8 cellular contexts compared by ENCODE assay signal in the genomic region with DNA sequence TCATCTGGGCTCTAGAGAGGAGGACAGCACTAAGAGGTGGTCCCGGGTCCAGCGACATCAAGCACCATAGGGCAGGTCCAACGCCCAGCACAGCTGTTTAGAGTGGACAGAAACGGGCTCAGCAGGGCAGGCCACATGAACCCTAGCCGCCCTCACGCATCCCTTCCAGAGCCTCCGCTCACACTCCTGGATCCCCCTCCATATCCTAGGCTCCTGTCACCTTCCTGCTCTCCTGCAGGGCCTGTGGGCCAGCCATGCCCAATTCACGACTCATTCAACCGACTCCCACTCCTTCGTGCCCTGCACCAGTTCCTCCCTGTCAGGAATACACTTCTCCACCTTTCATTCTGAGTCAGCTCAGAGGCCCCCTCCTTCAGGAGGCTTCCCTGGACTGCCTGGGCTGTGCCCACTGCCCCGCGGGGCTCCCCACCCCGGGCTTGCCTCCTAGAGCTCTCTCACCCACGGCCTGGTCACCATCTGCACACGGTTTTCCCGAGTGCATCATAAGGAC.
DNase-seq lines count a peak whose midpoint lies in the region; ATAC-seq and TF ChIP-seq lines count a peak whose summit lies in the region.

No MANE protein-coding gene starts in this region.

- no peak overlapping the region for H3K4me3 ChIP-seq in right atrium auricular region

- no peaks in the 10 kb centered on the region for H3K36me3 Mint-ChIP-seq in activated T-cell treated with anti-CD3 and anti-CD28 coated beads, Interleukin-2, amount 50 U/mL, for 4 hours (ENCODE audit: insufficient read depth)

- DNase-seq in activated T-cell treated with anti-CD3 and anti-CD28 coated beads, Interleukin-2, amount 50 U/mL, for 4 hours = no peak
- no peak for DNase-seq in activated T-cell treated with anti-CD3 and anti-CD28 coated beads, Interleukin-2, amount 50 U/mL, for 1 hour
- DNase-seq in right atrium auricular region (ENCODE audit: low spot score) = no peak
- DNase-seq in DMS114 treated with DMSO at 0.1 percent for 48 hours (lab: John Stamatoyannopoulos, UW; ENCODE audit: unreplicated experiment) = no peak
- DNase-seq in stimulated activated naive CD4-positive, alpha-beta T cell (lab: John Stamatoyannopoulos, UW) = no peak

- H3K9me3 Mint-ChIP-seq in activated T-cell treated with anti-CD3 and anti-CD28 coated beads, Interleukin-2, amount 50 U/mL, for 4 hours = no peaks in the 10 kb centered on the region

- H3K36me3 ChIP-seq in right atrium auricular region = no peaks in the 10 kb centered on the region

- peaks cover 0 to 63% of the 10 kb centered on the region in 2 donors for H3K4me1 ChIP-seq in right atrium auricular region

- TF ChIP-seq CTCF in VCaP (conservative IDR thresholded peaks at IDR 0.05) = no peak
- no peak for TF ChIP-seq CTCF in right atrium auricular region (IDR thresholded peaks at IDR 0.05)

- H3K4me3 Mint-ChIP-seq in activated T-cell treated with anti-CD3 and anti-CD28 coated beads, Interleukin-2, amount 50 U/mL, for 4 hours = peak overlapping the region; percentile 82

- H3K27ac ChIP-seq in VCaP = peak overlapping the region; percentile 61; the same call in 1 of the 2 replicates
- peak overlapping the region; percentile 57 to 59 for H3K27ac ChIP-seq in right atrium auricular region
- peak overlapping the region; percentile 74 for H3K27ac ChIP-seq in temporal lobe (ENCODE audit: low read depth, low read length)

- no peaks in the 10 kb centered on the region for H3K27me3 ChIP-seq in right atrium auricular region

- H3K4me1 Mint-ChIP-seq in activated T-cell treated with anti-CD3 and anti-CD28 coated beads, Interleukin-2, amount 50 U/mL, for 4 hours (ENCODE audit: low read depth) = peaks cover 12% of the 10 kb centered on the region

- H3K9me3 ChIP-seq in right atrium auricular region = no peaks in the 10 kb centered on the region

- no peak for ATAC-seq in activated T-cell treated with anti-CD3 and anti-CD28 coated beads, Interleukin-2, amount 50 U/mL, for 4 hours
- ATAC-seq in HG02759 (IDR thresholded peaks at IDR 0.05; ENCODE audit: unreplicated experiment) = no peak

- no peaks in the 10 kb centered on the region for H3K27me3 Mint-ChIP-seq in activated T-cell treated with anti-CD3 and anti-CD28 coated beads, Interleukin-2, amount 50 U/mL, for 4 hours (ENCODE audit: low read depth)
